In genomic region chr11:128874406-128874805, GRCh38 we compare ENCODE assay signal across 15 cellular contexts. TPM values are rescaled to one million over a fixed set of nuclear protein-coding genes. Genes with fewer than 3 reads are reported as not detected.
"Had no signal": no experiment of that assay in that cellular context is flagged by ENCODE, and none has a peak within 500 bp of the region (broad histone marks: within the 10 kb centered on the region; RNA-seq: fewer than 3 reads in every experiment).

No MANE protein-coding gene starts in this region.

- H3K9me3 Mint-ChIP-seq: activated B cell treated with CpG ODN at 0.5 μM for 24 hours; activated T-cell treated with anti-CD3 and anti-CD28 coated beads, Interleukin-2, amount 50 U/mL, for 24 hours; neural crest cell had no signal

- H3K27ac ChIP-seq: cardiac muscle cell, esophagus muscularis mucosa, parathyroid adenoma, skin epidermis, stomach had no signal

- H3K4me1 Mint-ChIP-seq: activated B cell treated with CpG ODN at 0.5 μM for 24 hours had no signal

- DNase-seq: activated B cell treated with CpG ODN at 0.5 μM for 24 hours; activated effector memory CD4-positive, alpha-beta T cell treated with anti-CD3 and anti-CD28 coated beads, Interleukin-2, amount 50 U/mL, for 16 hours; activated T-cell treated with anti-CD3 and anti-CD28 coated beads, Interleukin-2, amount 50 U/mL, for 24 hours; aorta; retina; stomach; T-helper 17 cell had no signal

- H3K4me3 Mint-ChIP-seq: activated B cell treated with CpG ODN at 0.5 μM for 24 hours; activated T-cell treated with anti-CD3 and anti-CD28 coated beads, Interleukin-2, amount 50 U/mL, for 24 hours; neural crest cell; T-helper 17 cell had no signal

- H3K9me3 ChIP-seq: esophagus muscularis mucosa, stomach had no signal

- H3K4me1 ChIP-seq: esophagus muscularis mucosa, parathyroid adenoma, stomach had no signal

- H3K36me3 ChIP-seq: cardiac muscle cell, esophagus muscularis mucosa, stomach had no signal

- H3K4me3 ChIP-seq: cardiac muscle cell, esophagus muscularis mucosa, skin epidermis, stomach had no signal

- H3K27me3 Mint-ChIP-seq: activated T-cell treated with anti-CD3 and anti-CD28 coated beads, Interleukin-2, amount 50 U/mL, for 24 hours had no signal

- H3K27ac Mint-ChIP-seq: activated B cell treated with CpG ODN at 0.5 μM for 24 hours; activated T-cell treated with anti-CD3 and anti-CD28 coated beads, Interleukin-2, amount 50 U/mL, for 24 hours; T-helper 17 cell had no signal

RNA-seq across cellular contexts. Expression of gene KCNJ1, which starts 7.3 kb away (rescaled TPM):
- total RNA-seq: activated B cell treated with CpG ODN at 0.5 μM for 24 hours, cardiac muscle cell, esophagus muscularis mucosa, frontal cortex, kidney epithelial cell, neural crest cell, stomach, urinary bladder had no signal
- polyA plus RNA-seq: aorta, cardiac muscle cell had no signal

RNA-seq across cellular contexts. Expression of gene KCNJ5, which starts 16.8 kb away (rescaled TPM):
- total RNA-seq: activated B cell treated with CpG ODN at 0.5 μM for 24 hours, T-helper 17 cell had no signal
